8 cellular contexts compared by ENCODE assay signal in genomic region chr7:48087349-48087748, GRCh38. TPM values are rescaled to one million over a fixed set of nuclear protein-coding genes. Genes with fewer than 3 reads are reported as not detected.
DNase-seq lines count a peak whose midpoint lies in the region; ATAC-seq, FAIRE-seq and TF ChIP-seq lines count a peak whose summit lies in the region.

No MANE protein-coding gene starts in this region.

- H3K27ac Mint-ChIP-seq in nephron, result no peak overlapping the region

- H3K4me1 ChIP-seq in left ventricle myocardium inferior, result peaks cover 69% of the 10 kb centered on the region
- peaks cover 11 to 37% of the 10 kb centered on the region in 2 donors for H3K4me1 ChIP-seq in ascending aorta
- H3K4me1 ChIP-seq in small intestine (ENCODE audit: control insufficient read depth in 2 of 2, insufficient read depth in 1 of 2, low read depth in 1 of 2, low read length in 1 of 2), result peaks cover 8 to 9% of the 10 kb centered on the region in 2 donors

- no peak for FAIRE-seq in small intestine (lab: Jason Lieb, UNC)

- H3K36me3 ChIP-seq in left ventricle myocardium inferior, result peaks cover 13% of the 10 kb centered on the region
- H3K36me3 ChIP-seq in ascending aorta, result peaks cover 0 to 9% of the 10 kb centered on the region in 2 donors
- H3K36me3 ChIP-seq in small intestine (ENCODE audit: control insufficient read depth in 2 of 2, insufficient read depth in 2 of 2, low read length in 2 of 2), result peaks cover 5% of the 10 kb centered on the region in 2 donors

- H3K4me3 ChIP-seq in left ventricle myocardium inferior, result peak overlapping the region; percentile 89
- H3K4me3 ChIP-seq in ascending aorta, result no peak overlapping the region
- no peak overlapping the region for H3K4me3 ChIP-seq in small intestine (ENCODE audit: low read depth in 1 of 2, low read length in 2 of 2)

- peak overlapping the region in 2 of 3 experiments; percentile 9 to 21 for H3K4me3 Mint-ChIP-seq in nephron

- peaks cover 19% of the 10 kb centered on the region for H3K4me1 Mint-ChIP-seq in nephron

- H3K27ac ChIP-seq in left ventricle myocardium inferior (replicated peaks), result peak overlapping the region; percentile 99
- H3K27ac ChIP-seq in ascending aorta, result peak overlapping the region; percentile 88 to 94
- H3K27ac ChIP-seq in small intestine (ENCODE audit: low read depth in 1 of 2, low read length in 1 of 2), result peak overlapping the region in 1 of 2 donors; percentile 75

- WGBS in small intestine, 3 donors, result 82 to 91% (median 83%) methylated on average over 7 of the region's 7 CpGs

- ATAC-seq in HG03442 (IDR thresholded peaks at IDR 0.05; ENCODE audit: unreplicated experiment), result peak; percentile 12
- ATAC-seq in HG03196 (IDR thresholded peaks at IDR 0.05; ENCODE audit: unreplicated experiment), result no peak

- intact Hi-C loops in left ventricle myocardium inferior (cut with micrococcal nuclease), result no loop called here
- intact Hi-C loops in cardiac septum (cut with DNase I), result loop anchor here (5.0 kb wide), 2 partner anchors 50 to 95 kb away; partner anchors contain the start of gene C7orf57
- intact Hi-C loops in ascending aorta (cut with DNase I), result loop anchor here (5.0 to 10.0 kb wide), 3 partner anchors 303 to 515 kb away; no protein-coding TSS in a partner anchor

- DNase-seq in left ventricle myocardium inferior (no peak), cardiac septum (ENCODE audit: low spot score) (no peak), ascending aorta (ENCODE audit: low spot score in 2 of 2) (no peak), NCI-H2081 treated with DMSO at 0.1 percent for 48 hours (lab: John Stamatoyannopoulos, UW) (no peak), small intestine (no peak)

- H3K27me3 Mint-ChIP-seq in nephron (ENCODE audit: low read depth), result peaks cover 61% of the 10 kb centered on the region

- TF ChIP-seq CTCF in left ventricle myocardium inferior (IDR thresholded peaks at IDR 0.05; ENCODE audit: borderline replicate concordance) (no peak), ascending aorta (IDR thresholded peaks at IDR 0.05) (no peak), nephron (IDR thresholded peaks at IDR 0.05; ENCODE audit: unreplicated experiment in 3 of 3) (no peak)

- peaks cover 5% of the 10 kb centered on the region for H3K36me3 Mint-ChIP-seq in nephron (ENCODE audit: low read depth)

- H3K9me3 Mint-ChIP-seq in nephron, result no peaks in the 10 kb centered on the region

- H3K9me3 ChIP-seq in left ventricle myocardium inferior (replicated peaks) (no peaks in the 10 kb centered on the region), ascending aorta (no peaks in the 10 kb centered on the region), small intestine (ENCODE audit: control insufficient read depth, low read depth) (no peaks in the 10 kb centered on the region)

- no peaks in the 10 kb centered on the region for H3K27me3 ChIP-seq in left ventricle myocardium inferior (ENCODE audit: low read depth)
- H3K27me3 ChIP-seq in ascending aorta, result no peaks in the 10 kb centered on the region
- H3K27me3 ChIP-seq in small intestine (ENCODE audit: control insufficient read depth in 2 of 2, insufficient read depth in 2 of 2, low read length in 2 of 2), result no peaks in the 10 kb centered on the region

RNA-seq across cellular contexts. Expression of gene UPP1, which starts 1.7 kb away (rescaled TPM):
- 19.8 TPM for total RNA-seq in left ventricle myocardium inferior
- 27.9 TPM for total RNA-seq in cardiac septum
- 21.1 TPM for total RNA-seq in ascending aorta
- polyA plus RNA-seq in small intestine, result 100 to 1,000 TPM in 1 of 3 donors, 10 to 100 TPM in 2; 42.4 to 105 (median 75.8) TPM

RNA-seq across cellular contexts. Expression of gene C7orf57, which starts 52.0 kb away (rescaled TPM):
- not detected for total RNA-seq in left ventricle myocardium inferior
- not detected for total RNA-seq in cardiac septum
- total RNA-seq in ascending aorta, result not detected
- polyA plus RNA-seq in small intestine, result under 1 TPM in 1 of 3 donors, not detected in 2; 0.03 TPM

RNA-seq across cellular contexts. Expression of gene SUN3, which starts 58.4 kb away (rescaled TPM):
- not detected for total RNA-seq in left ventricle myocardium inferior
- not detected for total RNA-seq in cardiac septum
- total RNA-seq in ascending aorta, result not detected
- not detected for polyA plus RNA-seq in small intestine
